ENCODE assay signal across 9 cellular contexts in genomic region chr16:53822936-53823529, GRCh38.
A peak's percentile ranks its signal among the peaks of the same experiment; 100 is the strongest.
DNase-seq lines count a peak whose midpoint lies in the region; ATAC-seq, FAIRE-seq and TF ChIP-seq lines count a peak whose summit lies in the region.
"Had no signal": no experiment of that assay in that cellular context is flagged by ENCODE, and none has a peak within 500 bp of the region (broad histone marks: within the 10 kb centered on the region; RNA-seq: fewer than 3 reads in every experiment).

No MANE protein-coding gene starts in this region.

- TF ChIP-seq RAD21 in SK-N-SH (IDR thresholded peaks at IDR 0.05; ENCODE audit: low read length) = no peak

- POLR2A ChIA-PET in SK-N-SH (lab: Yijun Ruan, JAX) = no interaction called here

- H3F3A ChIP-seq in SK-N-SH (replicated peaks; ENCODE audit: insufficient read depth) = peaks cover 37% of the 10 kb centered on the region

- H3K27ac ChIP-seq in SK-N-SH (ENCODE audit: low read depth in 2 of 2, low read length in 1 of 2) = peak overlapping the region; percentile 53 to 77; a peak in 3 of 4 replicates

- TF ChIP-seq EP300 in SK-N-SH (IDR thresholded peaks at IDR 0.05; ENCODE audit: borderline replicate concordance in 1 of 2, low read depth in 1 of 2, low read length in 1 of 2) = no peak

- ATAC-seq in SK-N-SH treated with all-trans-retinoic acid at 6 μM for 48 hours = no peak
- peak; percentile 68 for ATAC-seq in GM21619 (IDR thresholded peaks at IDR 0.05; ENCODE audit: unreplicated experiment)
- ATAC-seq in GM21367 (IDR thresholded peaks at IDR 0.05; ENCODE audit: unreplicated experiment) = no peak

- no peaks in the 10 kb centered on the region for H3K27me3 ChIP-seq in SK-N-SH (ENCODE audit: insufficient read depth)

- no peaks in the 10 kb centered on the region for H3K9me3 ChIP-seq in SK-N-SH

- TF ChIP-seq CTCF in SK-N-SH (IDR thresholded peaks at IDR 0.05) = no peak

- TF ChIP-seq POLR2A in H54 (IDR thresholded peaks at IDR 0.05; ENCODE audit: low read depth, low read length) = no peak

- CTCF ChIA-PET in SK-N-SH (lab: Yijun Ruan, JAX) = interaction anchor here (0.9 kb wide), 2 partner anchors 18 to 20 kb away, joined by 3 read pairs; no protein-coding TSS in a partner anchor

- no peak overlapping the region for H3K4me3 ChIP-seq in SK-N-SH (ENCODE audit: low read depth in 2 of 2, low read length in 1 of 2)

- 95% methylated on average over 7 of the region's 7 CpGs for WGBS in SK-N-SH (ENCODE audit: low lambda C conversion rate)

- FAIRE-seq in H54 (lab: Jason Lieb, UNC) = no peak

- no peak overlapping the region for H3K9ac ChIP-seq in SK-N-SH

- peaks cover 4% of the 10 kb centered on the region; the same call in 1 of the 2 replicates for H3K79me2 ChIP-seq in SK-N-SH (ENCODE audit: insufficient read depth)

- H4K20me1 ChIP-seq in SK-N-SH (ENCODE audit: insufficient read depth) = peaks cover 5% of the 10 kb centered on the region; the same call in 1 of the 2 replicates

- no peaks in the 10 kb centered on the region for H3K9me2 ChIP-seq in SK-N-SH

- H3K4me1 ChIP-seq in SK-N-SH (ENCODE audit: control insufficient read depth in 1 of 2, insufficient read depth in 2 of 2, low read depth in 1 of 2, low read length in 1 of 2) = peaks cover 5 to 17% of the 10 kb centered on the region in 2 experiments

- H3K4me2 ChIP-seq in SK-N-SH = no peak overlapping the region

- peaks cover 0 to 9% of the 10 kb centered on the region in 2 experiments for H3K36me3 ChIP-seq in SK-N-SH (replicated peaks in 1 of 2; ENCODE audit: control insufficient read depth in 1 of 2, insufficient read depth in 2 of 2, low read length in 1 of 2)

- DNase-seq in SK-N-SH (no peak), NCI-H510A (lab: John Stamatoyannopoulos, UW) (peak; percentile 12), myocyte (ENCODE audit: low read depth) (peak; percentile 70), NAMALWA (ENCODE audit: low spot score) (no peak), H54 (ENCODE audit: insufficient read length, low spot score) (no peak)
- DNase-seq: NK-92 treated with Interleukin-12 subunit alpha and Interleukin-12 subunit beta, amount 100 ng/mL, for 24 hours had no signal

- H2AFZ ChIP-seq in SK-N-SH (ENCODE audit: low read depth) = no peak overlapping the region

TF ChIP-seq in SK-N-SH, 30 proteins besides CTCF, POLR2A, EP300 and RAD21:
- no peak for TF ChIP-seq NRF1 (IDR thresholded peaks at IDR 0.05; ENCODE audit: low read depth, low read length)

TF ChIP-seq in SK-N-SH treated with all-trans-retinoic acid at 6 μM for 48 hours, 23 proteins besides CTCF, POLR2A, EP300 and RAD21:
- no peak for TF ChIP-seq POU6F1 (CRISPR knock-in tag; IDR thresholded peaks at IDR 0.05; ENCODE audit: borderline replicate concordance, low read depth)
- TF ChIP-seq ESRRG (CRISPR knock-in tag; IDR thresholded peaks at IDR 0.05) = no peak
- TF ChIP-seq RARB (CRISPR knock-in tag; IDR thresholded peaks at IDR 0.05) = no peak
- no peak for TF ChIP-seq PATZ1 (CRISPR knock-in tag; IDR thresholded peaks at IDR 0.05; ENCODE audit: borderline replicate concordance)
- no peak for TF ChIP-seq CSRNP3 (CRISPR knock-in tag; IDR thresholded peaks at IDR 0.05)
- no peak for TF ChIP-seq ZFP30 (CRISPR knock-in tag; IDR thresholded peaks at IDR 0.05)
- TF ChIP-seq ISL1 (CRISPR knock-in tag; IDR thresholded peaks at IDR 0.05) = no peak
- TF ChIP-seq TOX (CRISPR knock-in tag; IDR thresholded peaks at IDR 0.05; ENCODE audit: borderline replicate concordance) = no peak
- no peak for TF ChIP-seq SNAI2 (CRISPR knock-in tag; IDR thresholded peaks at IDR 0.05)
- TF ChIP-seq OSR1 (CRISPR knock-in tag; IDR thresholded peaks at IDR 0.05) = no peak
- no peak for TF ChIP-seq PPARA (CRISPR knock-in tag; IDR thresholded peaks at IDR 0.05; ENCODE audit: borderline replicate concordance)
- TF ChIP-seq CREB5 (CRISPR knock-in tag; IDR thresholded peaks at IDR 0.05; ENCODE audit: low read depth) = no peak
- no peak for TF ChIP-seq ZC3H10 (CRISPR knock-in tag; IDR thresholded peaks at IDR 0.05)
- no peak for TF ChIP-seq TCF4 (CRISPR knock-in tag; IDR thresholded peaks at IDR 0.05; ENCODE audit: borderline replicate concordance)
- no peak for TF ChIP-seq ZNF565 (CRISPR knock-in tag; conservative IDR thresholded peaks at IDR 0.05; ENCODE audit: low read depth)
- TF ChIP-seq CSDC2 (CRISPR knock-in tag; IDR thresholded peaks at IDR 0.05) = no peak
- no peak for TF ChIP-seq ARNTL (CRISPR knock-in tag; IDR thresholded peaks at IDR 0.05; ENCODE audit: borderline replicate concordance, low read depth)
- no peak for TF ChIP-seq ZFP3 (CRISPR knock-in tag; IDR thresholded peaks at IDR 0.05)
- TF ChIP-seq TSHZ2 (CRISPR knock-in tag; IDR thresholded peaks at IDR 0.05) = no peak
- no peak for TF ChIP-seq ZNF8 (CRISPR knock-in tag; IDR thresholded peaks at IDR 0.05)

Comparison
In these comparisons a context has a peak if more than half of its experiments do, and no peak if none do; other contexts are left out.
1. DNase-seq: peak in NCI-H510A (single experiment) and myocyte (single experiment); none in SK-N-SH (single experiment), NAMALWA (single experiment) and H54 (single experiment).